21 cellular contexts compared by ENCODE assay signal in genomic region chr21:14513772-14514171, GRCh38. TPM values are rescaled to one million over a fixed set of nuclear protein-coding genes. Genes with fewer than 3 reads are reported as not detected.
DNase-seq lines count a peak whose midpoint lies in the region; ATAC-seq and TF ChIP-seq lines count a peak whose summit lies in the region.
"Had no signal": no experiment of that assay in that cellular context is flagged by ENCODE, and none has a peak within 500 bp of the region (broad histone marks: within the 10 kb centered on the region; RNA-seq: fewer than 3 reads in every experiment).

No MANE protein-coding gene starts in this region.

- H3K36me3 ChIP-seq in CD4-positive, CD25-positive, alpha-beta regulatory T cell (ENCODE audit: control insufficient read depth, insufficient read depth, low read length): peaks cover 81% of the 10 kb centered on the region
- H3K36me3 ChIP-seq in SK-N-SH (replicated peaks in 1 of 2; ENCODE audit: control insufficient read depth in 1 of 2, insufficient read depth in 2 of 2, low read length in 1 of 2) (no peaks in the 10 kb centered on the region), OCI-LY7 (ENCODE audit: insufficient read depth, low read length) (no peaks in the 10 kb centered on the region)
- H3K36me3 ChIP-seq: SJSA1 had no signal

- no peak for TF ChIP-seq RAD21 in SK-N-SH (IDR thresholded peaks at IDR 0.05; ENCODE audit: low read length)

- peaks cover 6% of the 10 kb centered on the region for H3K4me1 ChIP-seq in CD4-positive, CD25-positive, alpha-beta regulatory T cell (ENCODE audit: control insufficient read depth, insufficient read depth, low read length, poor library complexity, severe bottlenecking)
- no peaks in the 10 kb centered on the region for H3K4me1 ChIP-seq in SK-N-SH (ENCODE audit: control insufficient read depth in 1 of 2, insufficient read depth in 2 of 2, low read depth in 1 of 2, low read length in 1 of 2)
- H3K4me1 ChIP-seq in OCI-LY7 (ENCODE audit: insufficient read depth, low read length, poor library complexity, severe bottlenecking): no peaks in the 10 kb centered on the region
- H3K4me1 ChIP-seq: SJSA1 had no signal

- no peak overlapping the region for H3K4me3 Mint-ChIP-seq in activated CD4-positive, alpha-beta T cell treated with anti-CD3 and anti-CD28 coated beads, Interleukin-2, amount 10 ng/mL, durations not matched to agents 24 days and 14 days
- no peak overlapping the region for H3K4me3 Mint-ChIP-seq in CD4-positive, CD25-positive, alpha-beta regulatory T cell
- H3K4me3 Mint-ChIP-seq in activated naive CD8-positive, alpha-beta T cell treated with anti-CD3 and anti-CD28 coated beads for 36 hours: no peak overlapping the region
- H3K4me3 Mint-ChIP-seq in nephron progenitor cell: no peak overlapping the region

- TF ChIP-seq EP300 in SK-N-SH (IDR thresholded peaks at IDR 0.05; ENCODE audit: borderline replicate concordance in 1 of 2, low read depth in 1 of 2, low read length in 1 of 2): no peak

- TF ChIP-seq CTCF in nephron progenitor cell (IDR thresholded peaks at IDR 0.05): no peak
- no peak for TF ChIP-seq CTCF in SK-N-SH (IDR thresholded peaks at IDR 0.05)
- no peak for TF ChIP-seq CTCF in OCI-LY7 (conservative IDR thresholded peaks at IDR 0.05; ENCODE audit: low read length)

- H3K4me1 Mint-ChIP-seq in activated CD4-positive, alpha-beta T cell treated with anti-CD3 and anti-CD28 coated beads, Interleukin-2, amount 10 ng/mL, durations not matched to agents 24 days and 14 days: peaks cover 38% of the 10 kb centered on the region
- peaks cover 24 to 46% (median 36%) of the 10 kb centered on the region in 4 donors for H3K4me1 Mint-ChIP-seq in CD4-positive, CD25-positive, alpha-beta regulatory T cell
- peaks cover 40% of the 10 kb centered on the region for H3K4me1 Mint-ChIP-seq in activated naive CD8-positive, alpha-beta T cell treated with anti-CD3 and anti-CD28 coated beads for 36 hours
- peaks cover 25% of the 10 kb centered on the region for H3K4me1 Mint-ChIP-seq in nephron progenitor cell

- H3K36me3 Mint-ChIP-seq in activated CD4-positive, alpha-beta T cell treated with anti-CD3 and anti-CD28 coated beads, Interleukin-2, amount 10 ng/mL, durations not matched to agents 24 days and 14 days (ENCODE audit: low read depth): peaks cover 84% of the 10 kb centered on the region
- H3K36me3 Mint-ChIP-seq in CD4-positive, CD25-positive, alpha-beta regulatory T cell: peaks cover 66% of the 10 kb centered on the region
- H3K36me3 Mint-ChIP-seq in activated naive CD8-positive, alpha-beta T cell treated with anti-CD3 and anti-CD28 coated beads for 36 hours: peaks cover 91% of the 10 kb centered on the region
- H3K36me3 Mint-ChIP-seq in nephron progenitor cell (ENCODE audit: low read depth): no peaks in the 10 kb centered on the region

- no TSS peak for BruUV-seq in OCI-LY7 (replicated peaks; lab: Mats Ljungman, UMichigan)

- peak overlapping the region; percentile 22 for H3K27ac Mint-ChIP-seq in activated CD4-positive, alpha-beta T cell treated with anti-CD3 and anti-CD28 coated beads, Interleukin-2, amount 10 ng/mL, durations not matched to agents 24 days and 14 days
- peak overlapping the region; percentile 45 to 77 (median 60) for H3K27ac Mint-ChIP-seq in CD4-positive, CD25-positive, alpha-beta regulatory T cell
- peak overlapping the region; percentile 36 for H3K27ac Mint-ChIP-seq in activated naive CD8-positive, alpha-beta T cell treated with anti-CD3 and anti-CD28 coated beads for 36 hours
- peak overlapping the region; percentile 11 for H3K27ac Mint-ChIP-seq in nephron progenitor cell

- DNase-seq in activated CD4-positive, alpha-beta T cell treated with anti-CD3 and anti-CD28 coated beads, Interleukin-2, amount 10 ng/mL, durations not matched to agents 24 days and 14 days: peak; percentile 48
- no peak for DNase-seq in activated CD4-positive, alpha-beta T cell treated with anti-CD3 and anti-CD28 coated beads for 4 hours
- no peak for DNase-seq in CD4-positive, CD25-positive, alpha-beta regulatory T cell
- no peak for DNase-seq in activated naive CD8-positive, alpha-beta T cell treated with anti-CD3 and anti-CD28 coated beads for 36 hours
- DNase-seq in nephron progenitor cell: no peak
- no peak for DNase-seq in SK-N-SH
- DNase-seq in NCI-H524 (lab: John Stamatoyannopoulos, UW): no peak
- DNase-seq in OCI-LY7 (ENCODE audit: low spot score): no peak
- DNase-seq: ACHN, C1 segment of cervical spinal cord, GDM1, IMR-90, NCI-H1105 treated with DMSO at 0.1 percent for 48 hours, NCI-H2029 treated with DMSO at 0.1 percent for 48 hours, NCI-H226, NCI-H524 treated with DMSO at 0.1 percent for 48 hours, NCI-H82 had no signal

- no peaks in the 10 kb centered on the region for H3F3A ChIP-seq in SK-N-SH (replicated peaks; ENCODE audit: insufficient read depth)

- peaks cover 20% of the 10 kb centered on the region for H3K9me3 Mint-ChIP-seq in activated CD4-positive, alpha-beta T cell treated with anti-CD3 and anti-CD28 coated beads, Interleukin-2, amount 10 ng/mL, durations not matched to agents 24 days and 14 days
- H3K9me3 Mint-ChIP-seq in CD4-positive, CD25-positive, alpha-beta regulatory T cell: peaks cover 0 to 3% (median 1%) of the 10 kb centered on the region in 7 donors
- peaks cover 14% of the 10 kb centered on the region for H3K9me3 Mint-ChIP-seq in activated naive CD8-positive, alpha-beta T cell treated with anti-CD3 and anti-CD28 coated beads for 36 hours
- H3K9me3 Mint-ChIP-seq in nephron progenitor cell: peaks cover 4% of the 10 kb centered on the region

- no peak overlapping the region for H3K27ac ChIP-seq in CD4-positive, CD25-positive, alpha-beta regulatory T cell (ENCODE audit: insufficient read depth, low read length, poor library complexity, severe bottlenecking)
- H3K27ac ChIP-seq in SK-N-SH (ENCODE audit: low read depth in 2 of 2, low read length in 1 of 2) (no peak overlapping the region), OCI-LY7 (ENCODE audit: low read depth, low read length, poor library complexity, severe bottlenecking) (no peak overlapping the region)
- H3K27ac ChIP-seq: 22Rv1, SJSA1 had no signal

- H3K4me2 ChIP-seq in SK-N-SH (no peak overlapping the region), OCI-LY7 (ENCODE audit: low read length) (no peak overlapping the region)

- no peak for ATAC-seq in CD4-positive, CD25-positive, alpha-beta regulatory T cell (ENCODE audit: low read depth in 2 of 2)
- ATAC-seq: HCT116, Right ventricle myocardium inferior had no signal

- no peaks in the 10 kb centered on the region for H3K79me2 ChIP-seq in SK-N-SH (ENCODE audit: insufficient read depth)
- no peaks in the 10 kb centered on the region for H3K79me2 ChIP-seq in OCI-LY7 (ENCODE audit: insufficient read depth, low read depth, low read length)

- H3K4me3 ChIP-seq in CD4-positive, CD25-positive, alpha-beta regulatory T cell (ENCODE audit: low read depth, low read length): no peak overlapping the region
- H3K4me3 ChIP-seq in SK-N-SH (ENCODE audit: low read depth in 2 of 2, low read length in 1 of 2) (no peak overlapping the region), OCI-LY7 (ENCODE audit: low read depth, low read length, poor library complexity, severe bottlenecking) (no peak overlapping the region)
- H3K4me3 ChIP-seq: SJSA1 had no signal

- intact Hi-C loops in activated CD4-positive, alpha-beta T cell treated with anti-CD3 and anti-CD28 coated beads, Interleukin-2, amount 10 ng/mL, durations not matched to agents 24 days and 14 days (cut with micrococcal nuclease): no loop called here
- intact Hi-C loops in OCI-LY7 (cut with micrococcal nuclease; ENCODE audit: unreplicated experiment): no loop called here

- H2AFZ ChIP-seq in SK-N-SH (ENCODE audit: low read depth) (no peak overlapping the region), OCI-LY7 (ENCODE audit: low read length) (no peak overlapping the region)

- 0% methylated on average over 1 of the region's 1 CpG for WGBS in SK-N-SH (ENCODE audit: low lambda C conversion rate)

- POLR2A ChIA-PET in SK-N-SH (lab: Yijun Ruan, JAX) (no interaction called here), OCI-LY7 (lab: Charles Lee) (interaction anchor here (0.6 to 1.0 kb wide), 2 partner anchors 62 to 84 kb away, joined by 4 read pairs; no protein-coding TSS in a partner anchor)

- CTCF ChIA-PET in SK-N-SH (lab: Yijun Ruan, JAX): interaction anchor here (0.6 kb wide), 1 partner anchor 41 kb away, joined by 3 read pairs; no protein-coding TSS in a partner anchor
- CTCF ChIA-PET in OCI-LY7 (lab: Charles Lee; ENCODE audit: unreplicated experiment): no interaction called here

- H3K27me3 ChIP-seq in CD4-positive, CD25-positive, alpha-beta regulatory T cell (ENCODE audit: control insufficient read depth, insufficient read depth, low read length): no peaks in the 10 kb centered on the region
- no peaks in the 10 kb centered on the region for H3K27me3 ChIP-seq in SK-N-SH (ENCODE audit: insufficient read depth)
- H3K27me3 ChIP-seq: SJSA1 had no signal

- peaks cover 0 to 4% of the 10 kb centered on the region in 2 experiments for H3K9me3 ChIP-seq in CD4-positive, CD25-positive, alpha-beta regulatory T cell (ENCODE audit: control insufficient read depth in 2 of 2, low read length in 2 of 2)
- H3K9me3 ChIP-seq in SK-N-SH (no peaks in the 10 kb centered on the region), OCI-LY7 (ENCODE audit: low read length) (no peaks in the 10 kb centered on the region)
- H3K9me3 ChIP-seq: SJSA1 had no signal

- no peaks in the 10 kb centered on the region for H3K27me3 Mint-ChIP-seq in activated CD4-positive, alpha-beta T cell treated with anti-CD3 and anti-CD28 coated beads, Interleukin-2, amount 10 ng/mL, durations not matched to agents 24 days and 14 days
- H3K27me3 Mint-ChIP-seq in CD4-positive, CD25-positive, alpha-beta regulatory T cell: no peaks in the 10 kb centered on the region
- H3K27me3 Mint-ChIP-seq in activated naive CD8-positive, alpha-beta T cell treated with anti-CD3 and anti-CD28 coated beads for 36 hours: no peaks in the 10 kb centered on the region
- no peaks in the 10 kb centered on the region for H3K27me3 Mint-ChIP-seq in nephron progenitor cell (ENCODE audit: low read depth, poor library complexity)

- H3K9ac ChIP-seq in SK-N-SH: no peak overlapping the region

- no peaks in the 10 kb centered on the region for H4K20me1 ChIP-seq in SK-N-SH (ENCODE audit: insufficient read depth)
- no peaks in the 10 kb centered on the region for H4K20me1 ChIP-seq in OCI-LY7 (ENCODE audit: insufficient read depth, low read length)

- H3K9me2 ChIP-seq in SK-N-SH (no peaks in the 10 kb centered on the region), OCI-LY7 (ENCODE audit: insufficient read depth, low read length) (no peaks in the 10 kb centered on the region)

TF ChIP-seq in SK-N-SH, 30 proteins besides CTCF, POLR2A, EP300 and RAD21 (continues in another document):
- no peak for TF ChIP-seq YY1 (IDR thresholded peaks at IDR 0.05; ENCODE audit: low read depth)

RNA-seq across cellular contexts. Expression of gene SAMSN1, which starts 32.3 kb away (rescaled TPM):
- 86.4 and 92.7 TPM in 2 replicates for total RNA-seq in activated CD4-positive, alpha-beta T cell treated with anti-CD3 and anti-CD28 coated beads, Interleukin-2, amount 10 ng/mL, durations not matched to agents 24 days and 14 days
- 112 TPM for total RNA-seq in CD4-positive, CD25-positive, alpha-beta regulatory T cell
- polyA plus RNA-seq in CD4-positive, CD25-positive, alpha-beta regulatory T cell: 10 to 100 TPM; 44.8 to 51.6 (median 50.5) TPM
- 100 to 1,000 TPM; 113 to 119 TPM for total RNA-seq in activated naive CD8-positive, alpha-beta T cell treated with anti-CD3 and anti-CD28 coated beads for 36 hours
- not detected in 2 replicates for polyA plus RNA-seq in SK-N-SH (2012; rRNA removed)
- polyA plus RNA-seq in SK-N-SH (2012; cell fraction: cytosol; rRNA removed): not detected in 2 replicates
- not detected in 2 replicates for polyA plus RNA-seq in SK-N-SH (2012; cell fraction: nucleus; rRNA removed)
- total RNA-seq in OCI-LY7 (2014; rRNA removed; shearing (Covaris generic)): not detected in 2 replicates
- 2.8 and 4.1 TPM in 2 replicates for total RNA-seq in OCI-LY7 (2022)
- total RNA-seq: IMR-90, SJSA1 had no signal
- polyA plus RNA-seq: IMR-90 had no signal

Comparison
In these comparisons a context has a peak if more than half of its experiments do, and no peak if none do; other contexts are left out.
1. RNA of gene SAMSN1, which starts 32.3 kb away (total RNA-seq): 113 to 119 TPM in activated naive CD8-positive, alpha-beta T cell treated with anti-CD3 and anti-CD28 coated beads for 36 hours, 112 TPM in CD4-positive, CD25-positive, alpha-beta regulatory T cell (single experiment) and 86.4 to 92.7 TPM in activated CD4-positive, alpha-beta T cell treated with anti-CD3 and anti-CD28 coated beads, Interleukin-2, amount 10 ng/mL, durations not matched to agents 24 days and 14 days; 2.8 to 4.1 TPM in OCI-LY7; every median in the first group is over 10 times any median in the second.
2. Peak in every context shown above with its lines, with median percentiles within 50 percentile points of each other: H3K27ac Mint-ChIP-seq.